In the genomic region with DNA sequence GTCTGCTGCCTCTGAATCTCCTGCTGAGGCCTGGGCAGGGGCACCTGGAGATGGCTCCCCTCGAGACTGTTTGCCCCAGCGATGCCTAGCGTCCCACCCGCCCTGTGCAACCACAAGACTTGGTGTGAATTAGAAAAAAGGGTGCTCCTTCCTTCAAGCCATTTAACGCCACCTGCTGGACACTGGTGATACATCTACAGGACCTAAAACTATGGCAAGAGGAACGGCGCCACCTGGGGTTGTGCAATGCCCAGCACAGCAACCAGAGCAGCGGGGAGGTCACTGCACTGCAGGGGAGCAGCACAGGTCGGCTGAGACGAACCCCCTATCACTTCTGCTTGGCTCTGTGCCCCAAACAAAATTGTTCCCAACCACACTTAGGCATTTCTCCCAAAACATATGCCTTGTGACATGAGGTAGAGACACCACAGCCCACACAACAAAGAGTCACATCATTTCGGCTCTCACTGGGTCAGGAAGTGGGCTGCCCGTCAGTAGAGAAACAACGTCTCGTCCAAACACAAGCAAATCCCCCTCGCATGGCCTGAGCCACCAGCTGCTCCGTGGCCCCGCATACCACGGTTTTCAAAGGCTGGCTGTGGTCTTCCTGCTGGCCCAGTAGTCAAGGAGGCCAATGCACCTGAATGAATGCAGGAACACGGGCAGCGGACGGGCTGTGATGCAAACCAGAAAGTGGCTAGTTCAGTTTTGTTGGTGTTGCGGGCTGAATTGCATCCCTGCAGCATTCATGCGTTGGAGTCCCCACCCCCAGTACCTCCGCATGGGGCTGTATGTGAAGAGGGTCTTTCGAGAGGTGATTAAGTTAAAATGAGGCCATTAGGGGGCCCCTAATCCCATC, we compare ENCODE assay signal across 8 cellular contexts.
DNase-seq lines count a peak whose midpoint lies in the region; ATAC-seq, FAIRE-seq and TF ChIP-seq lines count a peak whose summit lies in the region.

No MANE protein-coding gene starts in this region.

- no peak overlapping the region for H3K4me3 Mint-ChIP-seq in activated T-helper 1 cell treated with anti-CD3 and anti-CD28 coated beads, Interleukin-12 subunit alpha, Interleukin-12 subunit beta, Interleukin-2, Interleukin-4 antibody, amounts not matched to agents 30 ng/mL and 10 ng/mL and 1 ng/mL, durations not matched to agents 14 hours and 24 hours and 36 hours

- H3K4me3 ChIP-seq in heart right ventricle (no peak overlapping the region), retinal pigment epithelial cell (ENCODE audit: low read length) (no peak overlapping the region)

- WGBS in heart right ventricle, 2 donors: 63% methylated on average over 25 of the region's 25 CpGs

- ATAC-seq in heart right ventricle (peak in 4 of 8 donors; percentile 46 to 79 (median 50)), GM21360 (IDR thresholded peaks at IDR 0.05; ENCODE audit: unreplicated experiment) (no peak)

- H3K9me3 Mint-ChIP-seq in activated T-helper 1 cell treated with anti-CD3 and anti-CD28 coated beads, Interleukin-12 subunit alpha, Interleukin-12 subunit beta, Interleukin-2, Interleukin-4 antibody, amounts not matched to agents 30 ng/mL and 10 ng/mL and 1 ng/mL, durations not matched to agents 14 hours and 24 hours and 36 hours: no peaks in the 10 kb centered on the region

- DNase-seq in D721Med (ENCODE audit: insufficient read length, low spot score): no peak
- peak; percentile 89 for DNase-seq in HT-29 (ENCODE audit: low spot score)
- DNase-seq in NCI-H69 (lab: John Stamatoyannopoulos, UW): peak; percentile 96
- DNase-seq in activated T-helper 1 cell treated with anti-CD3 and anti-CD28 coated beads, Interleukin-12 subunit alpha, Interleukin-12 subunit beta, Interleukin-2, Interleukin-4 antibody, amounts not matched to agents 30 ng/mL and 10 ng/mL and 1 ng/mL, durations not matched to agents 14 hours and 24 hours and 36 hours (ENCODE audit: low spot score): peak; percentile 5
- DNase-seq in heart right ventricle: peak; percentile 26 to 27
- peak; percentile 11 for DNase-seq in retinal pigment epithelial cell (ENCODE audit: low read depth)
- DNase-seq in effector CD8-positive, alpha-beta T cell (lab: John Stamatoyannopoulos, UW): no peak

- intact Hi-C loops in activated T-helper 1 cell treated with anti-CD3 and anti-CD28 coated beads, Interleukin-12 subunit alpha, Interleukin-12 subunit beta, Interleukin-2, Interleukin-4 antibody, amounts not matched to agents 30 ng/mL and 10 ng/mL and 1 ng/mL, durations not matched to agents 14 hours and 24 hours and 36 hours (cut with micrococcal nuclease): no loop called here
- intact Hi-C loops in heart right ventricle (cut with DNase I): no loop called here

- no peak overlapping the region for H3K27ac ChIP-seq in heart right ventricle

- TF ChIP-seq CTCF in D721Med (IDR thresholded peaks at IDR 0.05; ENCODE audit: insufficient read depth, missing control alignments) (peak; percentile 72), heart right ventricle (IDR thresholded peaks at IDR 0.05) (peak; percentile 30 to 62 (median 55)), retinal pigment epithelial cell (conservative IDR thresholded peaks at IDR 0.05; ENCODE audit: low read depth, low read length) (peak; percentile 69)

- peaks cover 0 to 21% (median 0%) of the 10 kb centered on the region in 11 donors for H3K9me3 ChIP-seq in heart right ventricle

- no peaks in the 10 kb centered on the region for H3K36me3 ChIP-seq in heart right ventricle

- no peaks in the 10 kb centered on the region for H3K4me1 Mint-ChIP-seq in activated T-helper 1 cell treated with anti-CD3 and anti-CD28 coated beads, Interleukin-12 subunit alpha, Interleukin-12 subunit beta, Interleukin-2, Interleukin-4 antibody, amounts not matched to agents 30 ng/mL and 10 ng/mL and 1 ng/mL, durations not matched to agents 14 hours and 24 hours and 36 hours (ENCODE audit: low read depth)

- no peak for FAIRE-seq in D721Med (lab: Jason Lieb, UNC)

- H3K27ac Mint-ChIP-seq in activated T-helper 1 cell treated with anti-CD3 and anti-CD28 coated beads, Interleukin-12 subunit alpha, Interleukin-12 subunit beta, Interleukin-2, Interleukin-4 antibody, amounts not matched to agents 30 ng/mL and 10 ng/mL and 1 ng/mL, durations not matched to agents 14 hours and 24 hours and 36 hours: no peak overlapping the region

- H3K36me3 Mint-ChIP-seq in activated T-helper 1 cell treated with anti-CD3 and anti-CD28 coated beads, Interleukin-12 subunit alpha, Interleukin-12 subunit beta, Interleukin-2, Interleukin-4 antibody, amounts not matched to agents 30 ng/mL and 10 ng/mL and 1 ng/mL, durations not matched to agents 14 hours and 24 hours and 36 hours (ENCODE audit: low read depth): no peaks in the 10 kb centered on the region

- H3K27me3 Mint-ChIP-seq in activated T-helper 1 cell treated with anti-CD3 and anti-CD28 coated beads, Interleukin-12 subunit alpha, Interleukin-12 subunit beta, Interleukin-2, Interleukin-4 antibody, amounts not matched to agents 30 ng/mL and 10 ng/mL and 1 ng/mL, durations not matched to agents 14 hours and 24 hours and 36 hours (ENCODE audit: insufficient read depth): peaks cover 3% of the 10 kb centered on the region

- peaks cover 0 to 28% (median 16%) of the 10 kb centered on the region in 7 donors for H3K27me3 ChIP-seq in heart right ventricle

- peaks cover 0 to 3% (median 0%) of the 10 kb centered on the region in 9 donors for H3K4me1 ChIP-seq in heart right ventricle

Comparison
In these comparisons a context has a peak if more than half of its experiments do, and no peak if none do; other contexts are left out.
1. DNase-seq: peak in HT-29 (single experiment), NCI-H69 (single experiment), activated T-helper 1 cell treated with anti-CD3 and anti-CD28 coated beads, Interleukin-12 subunit alpha, Interleukin-12 subunit beta, Interleukin-2, Interleukin-4 antibody, amounts not matched to agents 30 ng/mL and 10 ng/mL and 1 ng/mL, durations not matched to agents 14 hours and 24 hours and 36 hours (single experiment), heart right ventricle (2 of 2) and retinal pigment epithelial cell (single experiment); none in D721Med (single experiment) and effector CD8-positive, alpha-beta T cell (single experiment).
2. Peak in every context shown above with its lines, with median percentiles within 50 percentile points of each other: CTCF ChIP-seq.